In the genomic region with DNA sequence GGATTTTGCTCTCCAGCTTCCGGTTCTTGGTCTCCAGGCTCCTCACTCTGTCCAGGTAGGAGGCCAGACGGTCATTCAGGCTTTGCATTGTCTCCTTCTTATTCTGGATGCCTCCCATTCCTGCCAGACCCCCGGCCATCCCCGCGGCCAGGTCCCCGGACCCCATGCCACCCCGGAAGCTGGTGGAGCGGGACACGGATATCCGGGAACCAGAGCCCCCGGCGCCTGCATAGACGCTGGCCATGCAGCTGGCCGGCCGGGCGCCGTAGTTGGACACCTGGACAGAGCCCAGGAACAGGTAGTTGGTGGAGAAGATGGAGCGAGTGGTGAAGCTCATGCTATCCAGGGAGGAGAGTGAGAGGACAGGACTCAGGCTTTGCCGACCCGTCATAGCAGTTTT, we compare ENCODE assay signal across 36 cellular contexts. TPM values are rescaled to one million over a fixed set of nuclear protein-coding genes. Genes with fewer than 3 reads are reported as not detected.
"Had no signal": no experiment of that assay in that cellular context is flagged by ENCODE, and none has a peak within 500 bp of the region (broad histone marks: within the 10 kb centered on the region; RNA-seq: fewer than 3 reads in every experiment).

No MANE protein-coding gene starts in this region.

- H3K27me3 ChIP-seq: adrenal gland, ascending aorta, body of pancreas, brain microvascular endothelial cell, breast epithelium, cardiac muscle cell had no signal

- H3K4me3 ChIP-seq: adrenal gland, ascending aorta, body of pancreas, breast epithelium, cardiac muscle cell had no signal

- H3K9me3 ChIP-seq: adrenal gland, body of pancreas, breast epithelium had no signal

- H3K36me3 ChIP-seq: adrenal gland, ascending aorta, brain microvascular endothelial cell, breast epithelium, cardiac muscle cell had no signal

- DNase-seq: activated effector memory CD4-positive, alpha-beta T cell treated with anti-CD3 and anti-CD28 coated beads, Interleukin-2, amount 50 U/mL, for 16 hours; activated effector memory CD4-positive, alpha-beta T cell treated with Interleukin-2 at 50 U/mL for 16 hours; activated gamma-delta T cell; activated gamma-delta T cell treated with Interleukin-2 at 50 U/mL for 16 hours; activated naive CD4-positive, alpha-beta T cell; activated naive CD4-positive, alpha-beta T cell treated with anti-CD3 and anti-CD28 coated beads for 36 hours; activated naive CD4-positive, alpha-beta T cell treated with anti-CD3 and anti-CD28 coated beads, Interleukin-2, amount 10 ng/mL, durations not matched to agents 7 days and 5 days; activated naive CD4-positive, alpha-beta T cell treated with anti-CD3 and anti-CD28 coated beads, Interleukin-2, amount 50 U/mL, for 16 hours; activated naive CD4-positive, alpha-beta T cell treated with Interleukin-2 at 50 U/mL for 16 hours; activated naive CD8-positive, alpha-beta T cell treated with anti-CD3 and anti-CD28 coated beads for 36 hours; activated naive CD8-positive, alpha-beta T cell treated with anti-CD3 and anti-CD28 coated beads, Interleukin-2, amount 10 ng/mL, durations not matched to agents 7 days and 5 days; activated naive CD8-positive, alpha-beta T cell treated with anti-CD3 and anti-CD28 coated beads, Interleukin-2, amount 50 U/mL, for 24 hours; activated T-cell treated with anti-CD3 and anti-CD28 coated beads for 4 hours; activated T-cell treated with anti-CD3 and anti-CD28 coated beads, Interleukin-2, amount 50 U/mL, for 1 hour; activated T-cell treated with anti-CD3 and anti-CD28 coated beads, Interleukin-2, amount 50 U/mL, for 24 hours; activated T-cell treated with anti-CD3 and anti-CD28 coated beads, Interleukin-2, amount 50 U/mL, for 4 hours; activated T-cell treated with anti-CD3 and anti-CD28 coated beads, Interleukin-2, amount 50 U/mL, for 48 hours; activated T-cell treated with anti-CD3 and anti-CD28 coated beads, Interleukin-2, amount 50 U/mL, for 72 hours; adrenal gland; amniotic stem cell; amygdala; anterior cingulate cortex; body of pancreas; brain microvascular endothelial cell; caudate nucleus; central memory CD4-positive, alpha-beta T cell; cerebellar nuclear complex had no signal

- FAIRE-seq: astrocyte, bronchial epithelial cell had no signal

- H3K27ac ChIP-seq: adrenal gland, ascending aorta, body of pancreas, brain microvascular endothelial cell, breast epithelium, cardiac muscle cell had no signal

- H3K4me1 ChIP-seq: adrenal gland, ascending aorta, breast epithelium had no signal

- ATAC-seq: activated naive CD4-positive, alpha-beta T cell treated with anti-CD3 and anti-CD28 coated beads, Interleukin-2, amount 50 U/mL, for 72 hours; activated naive CD8-positive, alpha-beta T cell treated with anti-CD3 and anti-CD28 coated beads, Interleukin-2, amount 50 U/mL, for 24 hours; activated T-cell treated with anti-CD3 and anti-CD28 coated beads, Interleukin-2, amount 50 U/mL, for 4 hours; activated T-cell treated with anti-CD3 and anti-CD28 coated beads, Interleukin-2, amount 50 U/mL, for 72 hours; activated T-helper 17 cell treated with anti-CD3 and anti-CD28 coated beads, Interleukin-2, amount 50 U/mL, for 72 hours; body of pancreas had no signal

RNA-seq across cellular contexts. Expression of a gene that starts 23.5 kb away (rescaled TPM):
- total RNA-seq: activated naive CD4-positive, alpha-beta T cell treated with anti-CD3 and anti-CD28 coated beads for 36 hours; activated naive CD4-positive, alpha-beta T cell treated with anti-CD3 and anti-CD28 coated beads, Interleukin-2, amount 50 U/mL, for 72 hours; activated naive CD8-positive, alpha-beta T cell treated with anti-CD3 and anti-CD28 coated beads for 36 hours; activated naive CD8-positive, alpha-beta T cell treated with anti-CD3 and anti-CD28 coated beads, Interleukin-2, amount 10 ng/mL, durations not matched to agents 7 days and 5 days; activated T-cell treated with anti-CD3 and anti-CD28 coated beads, Interleukin-2, amount 50 U/mL, for 4 hours; activated T-cell treated with anti-CD3 and anti-CD28 coated beads, Interleukin-2, amount 50 U/mL, for 72 hours; activated T-helper 1 cell treated with anti-CD3 and anti-CD28 coated beads, Interleukin-12 subunit alpha, Interleukin-12 subunit beta, Interleukin-2, Interleukin-4 antibody, amounts not matched to agents 30 ng/mL and 10 ng/mL and 1 ng/mL, durations not matched to agents 14 hours and 24 hours and 36 hours; activated T-helper 17 cell treated with anti-CD3 and anti-CD28 coated beads, Interleukin-2, amount 50 U/mL, for 72 hours; activated T-helper 2 cell treated with anti-CD3 and anti-CD28 coated beads, Interferon-gamma antibody, Interleukin-2, Interleukin-4, amounts not matched to agents 10 μg/mL and 5 μg/mL and 100 μg/mL, durations not matched to agents 14 hours and 24 hours and 36 hours; ascending aorta had no signal
